In the genomic region with DNA sequence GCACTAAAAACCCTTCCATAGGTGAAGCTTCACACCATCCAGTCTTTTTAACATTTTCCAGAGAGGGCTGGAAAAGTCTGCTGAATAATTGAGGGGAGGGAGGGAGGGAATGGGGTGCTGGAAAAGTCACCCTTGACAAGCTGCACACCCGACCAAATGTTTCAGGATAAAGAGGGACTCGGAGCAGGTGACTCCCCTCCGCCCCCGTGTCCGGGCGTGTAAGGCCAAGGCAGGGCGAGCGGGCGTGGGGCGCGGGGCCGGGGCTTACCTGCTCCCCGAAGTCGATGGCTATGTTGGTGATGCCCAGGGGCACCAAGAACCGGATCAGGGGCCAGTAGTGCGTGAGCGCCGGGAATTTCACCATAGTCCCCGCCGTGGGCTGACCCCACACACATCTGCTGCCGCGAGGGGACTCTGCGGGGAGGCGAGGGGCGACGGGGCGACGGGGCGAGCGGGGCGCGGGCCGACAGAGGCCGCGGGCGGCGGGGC, we compare ENCODE assay signal across 1 cellular context.
TF ChIP-seq lines count a peak whose summit lies in the region.

No MANE protein-coding gene starts in this region.

TF ChIP-seq in HEK293, 187 proteins besides CTCF, POLR2A, EP300 and RAD21 (continued from another document):
- TF ChIP-seq, protein P1, sequence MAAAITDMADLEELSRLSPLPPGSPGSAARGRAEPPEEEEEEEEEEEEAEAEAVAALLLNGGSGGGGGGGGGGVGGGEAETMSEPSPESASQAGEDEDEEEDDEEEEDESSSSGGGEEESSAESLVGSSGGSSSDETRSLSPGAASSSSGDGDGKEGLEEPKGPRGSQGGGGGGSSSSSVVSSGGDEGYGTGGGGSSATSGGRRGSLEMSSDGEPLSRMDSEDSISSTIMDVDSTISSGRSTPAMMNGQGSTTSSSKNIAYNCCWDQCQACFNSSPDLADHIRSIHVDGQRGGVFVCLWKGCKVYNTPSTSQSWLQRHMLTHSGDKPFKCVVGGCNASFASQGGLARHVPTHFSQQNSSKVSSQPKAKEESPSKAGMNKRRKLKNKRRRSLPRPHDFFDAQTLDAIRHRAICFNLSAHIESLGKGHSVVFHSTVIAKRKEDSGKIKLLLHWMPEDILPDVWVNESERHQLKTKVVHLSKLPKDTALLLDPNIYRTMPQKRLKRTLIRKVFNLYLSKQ (tag by site-specific recombination; IDR thresholded peaks at IDR 0.05; ENCODE audit: borderline replicate concordance) = no peak
- TF ChIP-seq ZNF133 (tag by site-specific recombination; IDR thresholded peaks at IDR 0.05) = no peak
- TF ChIP-seq, protein P2, sequence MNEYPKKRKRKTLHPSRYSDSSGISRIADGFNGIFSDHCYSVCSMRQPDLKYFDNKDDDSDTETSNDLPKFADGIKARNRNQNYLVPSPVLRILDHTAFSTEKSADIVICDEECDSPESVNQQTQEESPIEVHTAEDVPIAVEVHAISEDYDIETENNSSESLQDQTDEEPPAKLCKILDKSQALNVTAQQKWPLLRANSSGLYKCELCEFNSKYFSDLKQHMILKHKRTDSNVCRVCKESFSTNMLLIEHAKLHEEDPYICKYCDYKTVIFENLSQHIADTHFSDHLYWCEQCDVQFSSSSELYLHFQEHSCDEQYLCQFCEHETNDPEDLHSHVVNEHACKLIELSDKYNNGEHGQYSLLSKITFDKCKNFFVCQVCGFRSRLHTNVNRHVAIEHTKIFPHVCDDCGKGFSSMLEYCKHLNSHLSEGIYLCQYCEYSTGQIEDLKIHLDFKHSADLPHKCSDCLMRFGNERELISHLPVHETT (tag by site-specific recombination; IDR thresholded peaks at IDR 0.05) = no peak
- no peak for TF ChIP-seq SCRT1 (tag by site-specific recombination; IDR thresholded peaks at IDR 0.05; ENCODE audit: borderline replicate concordance)
- TF ChIP-seq KLF17 (tag by site-specific recombination; IDR thresholded peaks at IDR 0.05) = no peak
- TF ChIP-seq ZNF610 (tag by site-specific recombination; IDR thresholded peaks at IDR 0.05; ENCODE audit: borderline replicate concordance) = no peak
- TF ChIP-seq, protein P3, sequence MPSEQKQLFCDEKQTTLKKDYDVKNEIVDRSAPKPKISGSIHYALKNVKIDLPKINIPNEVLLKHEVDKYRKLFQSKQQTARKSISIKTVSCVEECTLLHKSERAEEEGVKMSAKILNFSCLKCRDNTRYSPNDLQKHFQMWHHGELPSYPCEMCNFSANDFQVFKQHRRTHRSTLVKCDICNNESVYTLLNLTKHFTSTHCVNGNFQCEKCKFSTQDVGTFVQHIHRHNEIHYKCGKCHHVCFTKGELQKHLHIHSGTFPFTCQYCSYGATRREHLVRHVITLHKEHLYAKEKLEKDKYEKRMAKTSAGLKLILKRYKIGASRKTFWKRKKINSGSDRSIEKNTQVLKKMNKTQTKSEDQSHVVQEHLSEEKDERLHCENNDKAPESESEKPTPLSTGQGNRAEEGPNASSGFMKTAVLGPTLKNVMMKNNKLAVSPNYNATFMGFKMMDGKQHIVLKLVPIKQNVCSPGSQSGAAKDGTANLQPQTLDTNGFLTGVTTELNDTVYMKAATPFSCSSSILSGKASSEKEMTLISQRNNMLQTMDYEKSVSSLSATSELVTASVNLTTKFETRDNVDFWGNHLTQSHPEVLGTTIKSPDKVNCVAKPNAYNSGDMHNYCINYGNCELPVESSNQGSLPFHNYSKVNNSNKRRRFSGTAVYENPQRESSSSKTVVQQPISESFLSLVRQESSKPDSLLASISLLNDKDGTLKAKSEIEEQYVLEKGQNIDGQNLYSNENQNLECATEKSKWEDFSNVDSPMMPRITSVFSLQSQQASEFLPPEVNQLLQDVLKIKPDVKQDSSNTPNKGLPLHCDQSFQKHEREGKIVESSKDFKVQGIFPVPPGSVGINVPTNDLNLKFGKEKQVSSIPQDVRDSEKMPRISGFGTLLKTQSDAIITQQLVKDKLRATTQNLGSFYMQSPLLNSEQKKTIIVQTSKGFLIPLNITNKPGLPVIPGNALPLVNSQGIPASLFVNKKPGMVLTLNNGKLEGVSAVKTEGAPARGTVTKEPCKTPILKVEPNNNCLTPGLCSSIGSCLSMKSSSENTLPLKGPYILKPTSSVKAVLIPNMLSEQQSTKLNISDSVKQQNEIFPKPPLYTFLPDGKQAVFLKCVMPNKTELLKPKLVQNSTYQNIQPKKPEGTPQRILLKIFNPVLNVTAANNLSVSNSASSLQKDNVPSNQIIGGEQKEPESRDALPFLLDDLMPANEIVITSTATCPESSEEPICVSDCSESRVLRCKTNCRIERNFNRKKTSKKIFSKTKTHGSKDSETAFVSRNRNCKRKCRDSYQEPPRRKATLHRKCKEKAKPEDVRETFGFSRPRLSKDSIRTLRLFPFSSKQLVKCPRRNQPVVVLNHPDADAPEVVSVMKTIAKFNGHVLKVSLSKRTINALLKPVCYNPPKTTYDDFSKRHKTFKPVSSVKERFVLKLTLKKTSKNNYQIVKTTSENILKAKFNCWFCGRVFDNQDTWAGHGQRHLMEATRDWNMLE (tag by site-specific recombination; conservative IDR thresholded peaks at IDR 0.05; ENCODE audit: low read depth) = no peak
- TF ChIP-seq ZNF16 (tag by site-specific recombination; IDR thresholded peaks at IDR 0.05; ENCODE audit: low read depth) = no peak
- TF ChIP-seq EGR2 (tag by site-specific recombination; IDR thresholded peaks at IDR 0.05; ENCODE audit: low read depth) = 0 out of 2 replicates have a peak, but pooled peaks have one; percentile 24
- no peak for TF ChIP-seq ZNF544 (tag by site-specific recombination; IDR thresholded peaks at IDR 0.05)
- TF ChIP-seq ZBTB44 (tag by site-specific recombination; IDR thresholded peaks at IDR 0.05) = no peak
